In genomic region chr11:59923813-59924212, GRCh38 we compare ENCODE assay signal across 16 cellular contexts. TPM values are rescaled to one million over a fixed set of nuclear protein-coding genes. Genes with fewer than 3 reads are reported as not detected.
DNase-seq lines count a peak whose midpoint lies in the region; ATAC-seq and TF ChIP-seq lines count a peak whose summit lies in the region.
"Had no signal": no experiment of that assay in that cellular context is flagged by ENCODE, and none has a peak within 500 bp of the region (broad histone marks: within the 10 kb centered on the region; RNA-seq: fewer than 3 reads in every experiment).

No MANE protein-coding gene starts in this region.

- H3K9ac ChIP-seq in endodermal cell (ENCODE audit: extremely low read depth, low read length, poor library complexity, severe bottlenecking) (no peak overlapping the region), mesenchymal stem cell (ENCODE audit: low read length) (no peak overlapping the region)

- H3K36me3 ChIP-seq in HEK293 (ENCODE audit: control insufficient read depth in 2 of 2, insufficient read depth in 1 of 2, low read length in 2 of 2), result no peaks in the 10 kb centered on the region
- H3K36me3 ChIP-seq in endodermal cell (ENCODE audit: control insufficient read depth, insufficient read depth, low read length), result no peaks in the 10 kb centered on the region
- no peaks in the 10 kb centered on the region for H3K36me3 ChIP-seq in mesenchymal stem cell (ENCODE audit: control insufficient read depth in 1 of 2, insufficient read depth in 2 of 2, low read depth in 1 of 2, low read length in 2 of 2)
- H3K36me3 ChIP-seq: BE2C had no signal

- no peak overlapping the region for H2BK120ac ChIP-seq in mesenchymal stem cell (ENCODE audit: low read depth, low read length)

- no peaks in the 10 kb centered on the region for H3K4me1 Mint-ChIP-seq in endodermal cell
- H3K4me1 Mint-ChIP-seq: CD4-positive, alpha-beta memory T cell; H9 had no signal

- H3K4me3 ChIP-seq in HEK293 (ENCODE audit: low read depth, low read length) (no peak overlapping the region), endodermal cell (ENCODE audit: low read length) (peak overlapping the region; percentile 17), mesenchymal stem cell (ENCODE audit: insufficient read depth in 1 of 2, low read depth in 1 of 2, low read length in 2 of 2) (no peak overlapping the region)

- 85 to 93% methylated on average over 4 to 6 of the region's 6 CpGs for WGBS in endodermal cell (ENCODE audit: insufficient coverage in 1 of 2, insufficient read length in 1 of 2), 2 experiments
- 84% methylated on average over 5 of the region's 6 CpGs for WGBS in mesenchymal stem cell

- no peak overlapping the region for H3K4me2 ChIP-seq in mesenchymal stem cell (ENCODE audit: low read length, poor library complexity, severe bottlenecking)

- H3K79me1 ChIP-seq in mesenchymal stem cell (replicated peaks; ENCODE audit: low read length, poor library complexity, severe bottlenecking), result no peaks in the 10 kb centered on the region

- H3K4ac ChIP-seq in mesenchymal stem cell (ENCODE audit: low read depth in 1 of 2, low read length in 2 of 2), result no peak overlapping the region

- H3K9me3 ChIP-seq in HEK293 (ENCODE audit: control insufficient read depth, insufficient read depth, low read depth, low read length) (no peaks in the 10 kb centered on the region), endodermal cell (ENCODE audit: control insufficient read depth, low read length) (peaks cover 29% of the 10 kb centered on the region), mesenchymal stem cell (ENCODE audit: control insufficient read depth, low read length) (peaks cover 28% of the 10 kb centered on the region)
- H3K9me3 ChIP-seq: BE2C had no signal

- H3K27ac Mint-ChIP-seq in endodermal cell, result no peak overlapping the region
- H3K27ac Mint-ChIP-seq: CD4-positive, alpha-beta memory T cell; H9 had no signal

- POLR2A ChIA-PET in HEK293 (lab: Yijun Ruan, JAX), result no interaction called here

- no peak overlapping the region for H3K18ac ChIP-seq in mesenchymal stem cell (ENCODE audit: low read depth in 1 of 2, low read length in 2 of 2)

- H2BK12ac ChIP-seq in mesenchymal stem cell (ENCODE audit: low read length in 2 of 2), result no peak overlapping the region

- no peaks in the 10 kb centered on the region for H3K27me3 ChIP-seq in endodermal cell (ENCODE audit: control insufficient read depth, insufficient read depth, low read length, poor library complexity, severe bottlenecking)
- no peaks in the 10 kb centered on the region for H3K27me3 ChIP-seq in mesenchymal stem cell (ENCODE audit: control insufficient read depth in 1 of 2, insufficient read depth in 1 of 2, low read length in 2 of 2)
- H3K27me3 ChIP-seq: BE2C had no signal

- H3K4me3 Mint-ChIP-seq in endodermal cell, result no peak overlapping the region
- H3K4me3 Mint-ChIP-seq: CD4-positive, alpha-beta memory T cell; H9 had no signal

- H3K9me3 Mint-ChIP-seq in endodermal cell, result peaks cover 74% of the 10 kb centered on the region

- H3K27me3 Mint-ChIP-seq in endodermal cell (ENCODE audit: insufficient read depth), result no peaks in the 10 kb centered on the region

- ATAC-seq in left cardiac atrium (no peak), HG03175 (IDR thresholded peaks at IDR 0.05; ENCODE audit: unreplicated experiment) (no peak)

- CTCF ChIA-PET in HEK293 (lab: Yijun Ruan, JAX), result interaction anchor here (1.5 kb wide), 1 partner anchor 14 kb away, joined by 3 read pairs; no protein-coding TSS in a partner anchor

- H4K91ac ChIP-seq in mesenchymal stem cell (ENCODE audit: low read length), result no peak overlapping the region

- DNase-seq in RPMI8226 (peak; percentile 3), endodermal cell (peak; percentile 59), mesenchymal stem cell (peak; percentile 19), left cardiac atrium (no peak), cerebellar cortex (ENCODE audit: low spot score) (no peak)
- DNase-seq: BE2C; CD4-positive, alpha-beta memory T cell; H9; MV-4-11; NCI-H1436; NCI-H2081; NCI-H510A treated with DMSO at 0.1 percent for 48 hours; SIG-M5 had no signal

- no peak overlapping the region for H3K23ac ChIP-seq in mesenchymal stem cell (ENCODE audit: low read length in 2 of 2)

- peaks cover 9% of the 10 kb centered on the region for H3K36me3 Mint-ChIP-seq in endodermal cell (ENCODE audit: low read depth)

- H2AK5ac ChIP-seq in mesenchymal stem cell (ENCODE audit: low read length, severe bottlenecking), result no peak overlapping the region

- TF ChIP-seq CTCF in HEK293 (tag by site-specific recombination; IDR thresholded peaks at IDR 0.05) (no peak), endodermal cell (conservative IDR thresholded peaks at IDR 0.05) (no peak)

- H3K14ac ChIP-seq in mesenchymal stem cell (ENCODE audit: low read length in 2 of 2), result no peak overlapping the region

- H4K8ac ChIP-seq in mesenchymal stem cell (ENCODE audit: low read length), result no peak overlapping the region

- H2BK5ac ChIP-seq in mesenchymal stem cell (ENCODE audit: low read depth, low read length, poor library complexity, severe bottlenecking), result no peak overlapping the region

- H2AFZ ChIP-seq in mesenchymal stem cell (ENCODE audit: low read depth, low read length), result no peak overlapping the region

- intact Hi-C loops in left cardiac atrium (cut with DNase I), result no loop called here

- no peaks in the 10 kb centered on the region for H3K4me1 ChIP-seq in HEK293 (ENCODE audit: control insufficient read depth, insufficient read depth, low read length)
- H3K4me1 ChIP-seq in endodermal cell (ENCODE audit: control insufficient read depth, insufficient read depth, low read length), result no peaks in the 10 kb centered on the region
- H3K4me1 ChIP-seq in mesenchymal stem cell (ENCODE audit: control insufficient read depth, insufficient read depth, low read depth, low read length), result no peaks in the 10 kb centered on the region
- H3K4me1 ChIP-seq: BE2C had no signal

- H3K27ac ChIP-seq in HEK293 (ENCODE audit: extremely low read depth, low read depth, low read length), result no peak overlapping the region
- no peak overlapping the region for H3K27ac ChIP-seq in endodermal cell (ENCODE audit: low read depth, low read length)
- H3K27ac ChIP-seq in mesenchymal stem cell (ENCODE audit: low read length, poor library complexity, severe bottlenecking), result no peak overlapping the region

- H2BK15ac ChIP-seq in mesenchymal stem cell (ENCODE audit: low read depth, poor library complexity, severe bottlenecking), result no peak overlapping the region

TF ChIP-seq in HEK293, 187 proteins besides CTCF, POLR2A, EP300 and RAD21:
- TF ChIP-seq SETDB1 (IDR thresholded peaks at IDR 0.05; ENCODE audit: insufficient read length, low read length) (peak; percentile 73), ZNF248 (tag by site-specific recombination; IDR thresholded peaks at IDR 0.05) (no peak)

RNA-seq across cellular contexts. Expression of gene OOSP1, which starts 14.4 kb away (rescaled TPM):
- not detected for total RNA-seq in endodermal cell
- polyA plus RNA-seq in endodermal cell (2013, experiment 1 of 2), result not detected
- not detected for polyA plus RNA-seq in endodermal cell (2013, experiment 2 of 2)
- polyA plus RNA-seq in mesenchymal stem cell (2013, experiment 1 of 2), result not detected
- polyA plus RNA-seq in mesenchymal stem cell (2013, experiment 2 of 2), result not detected
- total RNA-seq in left cardiac atrium, result not detected
- total RNA-seq: CD4-positive, alpha-beta memory T cell; H9; LHCN-M2 had no signal
- polyA plus RNA-seq: CD4-positive, alpha-beta memory T cell had no signal

RNA-seq across cellular contexts. Expression of gene OOSP4A, which starts 40.0 kb away (rescaled TPM):
- total RNA-seq in endodermal cell (not detected), left cardiac atrium (not detected)
- not detected for polyA plus RNA-seq in endodermal cell (2013, experiment 1 of 2)
- polyA plus RNA-seq in endodermal cell (2013, experiment 2 of 2), result not detected
- polyA plus RNA-seq in mesenchymal stem cell (2013, experiment 1 of 2), result not detected
- not detected for polyA plus RNA-seq in mesenchymal stem cell (2013, experiment 2 of 2)
- total RNA-seq: CD4-positive, alpha-beta memory T cell; H9; LHCN-M2 had no signal
- polyA plus RNA-seq: CD4-positive, alpha-beta memory T cell had no signal

RNA-seq across cellular contexts. Expression of gene OOSP3, which starts 45.2 kb away (rescaled TPM):
- total RNA-seq in endodermal cell (not detected), left cardiac atrium (not detected)
- polyA plus RNA-seq in endodermal cell (2013, experiment 1 of 2), result not detected
- not detected for polyA plus RNA-seq in endodermal cell (2013, experiment 2 of 2)
- polyA plus RNA-seq in mesenchymal stem cell (2013, experiment 1 of 2), result not detected
- not detected for polyA plus RNA-seq in mesenchymal stem cell (2013, experiment 2 of 2)
- total RNA-seq: CD4-positive, alpha-beta memory T cell; H9; LHCN-M2 had no signal
- polyA plus RNA-seq: CD4-positive, alpha-beta memory T cell had no signal

RNA-seq across cellular contexts. Expression of gene TCN1, which starts 57.5 kb away (rescaled TPM):
- not detected for total RNA-seq in endodermal cell
- not detected for polyA plus RNA-seq in endodermal cell (2013, experiment 1 of 2)
- not detected for polyA plus RNA-seq in endodermal cell (2013, experiment 2 of 2)
- 0.23 TPM for polyA plus RNA-seq in mesenchymal stem cell (2013, experiment 1 of 2)
- polyA plus RNA-seq in mesenchymal stem cell (2013, experiment 2 of 2), result 0.49 TPM
- not detected for total RNA-seq in left cardiac atrium
- total RNA-seq: H9, LHCN-M2 had no signal
- polyA plus RNA-seq: CD4-positive, alpha-beta memory T cell had no signal

Comparison
In these comparisons a context has a peak if more than half of its experiments do, and no peak if none do; other contexts are left out.
1. DNase-seq: peak in RPMI8226 (single experiment), endodermal cell (single experiment) and mesenchymal stem cell (single experiment); none in left cardiac atrium (single experiment) and cerebellar cortex (single experiment).